8 cellular contexts compared by ENCODE assay signal in genomic region chr6:7615611-7616383, GRCh38. TPM values are rescaled to one million over a fixed set of nuclear protein-coding genes. Genes with fewer than 3 reads are reported as not detected.
A peak's percentile ranks its signal among the peaks of the same experiment; 100 is the strongest.
DNase-seq lines count a peak whose midpoint lies in the region; ATAC-seq, FAIRE-seq and TF ChIP-seq lines count a peak whose summit lies in the region.

No MANE protein-coding gene starts in this region.

- 22% methylated on average over 7 of the region's 7 CpGs for WGBS in GM12878 (ENCODE audit: insufficient coverage, insufficient replicate concordance, low lambda C conversion rate, missing lambda C conversion rate)
- no CpG with 5 or more reads among the region's 7 CpGs for WGBS in iPS DF 6.9 (ENCODE audit: insufficient coverage, insufficient read length)
- 5 to 21% (median 15%) methylated on average over 7 of the region's 7 CpGs for WGBS in small intestine, 3 donors

- CTCF ChIA-PET in GM12878 (lab: Yijun Ruan, JAX): interaction anchor here (0.8 to 5.5 kb wide), 10 partner anchors 9 to 445 kb away, joined by 3 to 92 read pairs (median 3); no protein-coding TSS in a partner anchor

- ATAC-seq in GM12878: peak; percentile 57
- no peak for ATAC-seq in GM19023 (IDR thresholded peaks at IDR 0.05; ENCODE audit: unreplicated experiment)
- ATAC-seq in HG03432 (IDR thresholded peaks at IDR 0.05; ENCODE audit: unreplicated experiment): no peak

- H3K4me2 ChIP-seq in GM12878 (ENCODE audit: control insufficient read depth, insufficient read depth): no peak overlapping the region

- H3K27ac ChIP-seq in GM12878 (ENCODE audit: control insufficient read depth, insufficient read depth) (no peak overlapping the region), iPS DF 6.9 (ENCODE audit: low read length) (no peak overlapping the region), small intestine (ENCODE audit: low read depth in 1 of 2, low read length in 1 of 2) (no peak overlapping the region)

- in situ Hi-C loops in GM12878 (cut with MboI): loop anchor here (10.0 kb wide), 1 partner anchor 891 kb away; no protein-coding TSS in a partner anchor

- TF ChIP-seq POLR2A in GM12878 (IDR thresholded peaks at IDR 0.05; ENCODE audit: low read depth, low read length): no peak

- peak; percentile 41 for DNase-seq in DMS114 treated with DMSO at 0.1 percent for 48 hours (lab: John Stamatoyannopoulos, UW; ENCODE audit: unreplicated experiment)
- peak; percentile 43 for DNase-seq in H7
- DNase-seq in NOMO-1 treated with DMSO at 0.1 percent for 48 hours (lab: John Stamatoyannopoulos, UW; ENCODE audit: unreplicated experiment): peak; percentile 53
- no peak for DNase-seq in GM12878 (ENCODE audit: low read depth, low spot score)
- peak; percentile 39 for DNase-seq in iPS DF 6.9 (ENCODE audit: low read depth, low spot score)
- DNase-seq in small intestine: peak; percentile 71

- BruUV-seq in GM12878 (replicated peaks; lab: Mats Ljungman, UMichigan): no TSS peak

- SMC1A ChIA-PET in GM12878 (lab: Charles Lee; ENCODE audit: uncharacterized antibody, unreplicated experiment): interaction anchor here (0.6 to 9.4 kb wide), 8 partner anchors 11 to 712 kb away, joined by 3 to 84 read pairs (median 3); no protein-coding TSS in a partner anchor

- H2AFZ ChIP-seq in GM12878 (ENCODE audit: control insufficient read depth, low read depth, low read length): no peak overlapping the region

- peak; percentile 72 to 83 (median 75) for TF ChIP-seq CTCF in GM12878 (IDR thresholded peaks at IDR 0.05 in 2 of 3, conservative IDR thresholded peaks at IDR 0.05 in 1 of 3; ENCODE audit: control insufficient read depth in 2 of 3, extremely low read depth in 1 of 3, insufficient read depth in 1 of 3, low read depth in 3 of 3, low read length in 3 of 3)

- H3K79me2 ChIP-seq in GM12878 (ENCODE audit: control insufficient read depth, insufficient read depth, low read length): no peaks in the 10 kb centered on the region

- FAIRE-seq in GM12878 (lab: Jason Lieb, UNC) (no peak), small intestine (lab: Jason Lieb, UNC) (no peak)

- H3K4me1 ChIP-seq in GM12878 (ENCODE audit: control insufficient read depth, insufficient read depth, low read length) (peaks cover 5% of the 10 kb centered on the region; the same call in 1 of the 2 replicates), iPS DF 6.9 (ENCODE audit: control insufficient read depth, insufficient read depth, low read length) (no peaks in the 10 kb centered on the region), small intestine (ENCODE audit: control insufficient read depth in 2 of 2, insufficient read depth in 1 of 2, low read depth in 1 of 2, low read length in 1 of 2) (no peaks in the 10 kb centered on the region)

- H3K9me3 ChIP-seq in GM12878 (replicated peaks; ENCODE audit: control insufficient read depth, insufficient read depth, low read length) (no peaks in the 10 kb centered on the region), iPS DF 6.9 (ENCODE audit: control insufficient read depth, insufficient read depth, low read length) (no peaks in the 10 kb centered on the region), small intestine (ENCODE audit: control insufficient read depth, low read depth) (no peaks in the 10 kb centered on the region)

- POLR2A ChIA-PET in GM12878 (lab: Charles Lee): interaction anchor here (0.7 to 1.2 kb wide), 2 partner anchors 227 to 338 kb away, joined by 4 to 5 read pairs; no protein-coding TSS in a partner anchor

- intact Hi-C loops in GM12878 (cut with micrococcal nuclease; ENCODE audit: unreplicated experiment): loop anchor here (1.0 to 10.0 kb wide), 5 partner anchors 191 to 931 kb away; no protein-coding TSS in a partner anchor

- RAD21 ChIA-PET in GM12878 (lab: Charles Lee; ENCODE audit: unreplicated experiment): interaction anchor here (0.8 to 3.4 kb wide), 5 partner anchors 190 to 939 kb away, joined by 3 to 28 read pairs (median 3); no protein-coding TSS in a partner anchor

- H3K4me3 ChIP-seq in H7 (ENCODE audit: insufficient read depth, low read depth, low read length): no peak overlapping the region
- H3K4me3 ChIP-seq in GM12878: no peak overlapping the region
- no peak overlapping the region for H3K4me3 ChIP-seq in iPS DF 6.9 (ENCODE audit: low read length)
- no peak overlapping the region for H3K4me3 ChIP-seq in small intestine (ENCODE audit: low read depth in 1 of 2, low read length in 2 of 2)

- H3K27me3 ChIP-seq in H7 (ENCODE audit: control insufficient read depth, insufficient read depth, low read length) (no peaks in the 10 kb centered on the region), GM12878 (replicated peaks in 1 of 2; ENCODE audit: control insufficient read depth in 2 of 2, insufficient read depth in 2 of 2, low read length in 1 of 2) (no peaks in the 10 kb centered on the region), iPS DF 6.9 (ENCODE audit: control insufficient read depth, insufficient read depth, low read length) (no peaks in the 10 kb centered on the region), small intestine (ENCODE audit: control insufficient read depth in 2 of 2, insufficient read depth in 2 of 2, low read length in 2 of 2) (no peaks in the 10 kb centered on the region)

- no peaks in the 10 kb centered on the region for H4K20me1 ChIP-seq in GM12878 (ENCODE audit: control insufficient read depth, insufficient read depth)

- peak; percentile 92 for TF ChIP-seq RAD21 in GM12878 (IDR thresholded peaks at IDR 0.05; ENCODE audit: insufficient read depth, low read depth, low read length)

- peaks cover 4% of the 10 kb centered on the region for H3K36me3 ChIP-seq in H7 (replicated peaks; ENCODE audit: control insufficient read depth, insufficient read depth, low read length)
- peaks cover 0 to under 1% of the 10 kb centered on the region in 2 experiments; a peak in 1 of 4 replicates for H3K36me3 ChIP-seq in GM12878 (ENCODE audit: control insufficient read depth in 2 of 2, insufficient read depth in 2 of 2, low read length in 1 of 2)
- no peaks in the 10 kb centered on the region; the same call in 1 of the 2 replicates for H3K36me3 ChIP-seq in iPS DF 6.9 (ENCODE audit: control insufficient read depth, insufficient read depth, low read length)
- peaks cover 0 to 5% of the 10 kb centered on the region in 2 donors for H3K36me3 ChIP-seq in small intestine (ENCODE audit: control insufficient read depth in 2 of 2, insufficient read depth in 2 of 2, low read length in 2 of 2)

- TF ChIP-seq EP300 in GM12878 (IDR thresholded peaks at IDR 0.05; ENCODE audit: borderline replicate concordance in 1 of 2, control insufficient read depth in 1 of 2, low read depth in 2 of 2, low read length in 2 of 2): no peak

- no peak overlapping the region for H3K9ac ChIP-seq in GM12878 (ENCODE audit: control insufficient read depth, insufficient read depth, low read length)

TF ChIP-seq in GM12878, 131 proteins besides CTCF, POLR2A, EP300 and RAD21 (continues in another document):
- TF ChIP-seq BHLHE40 (IDR thresholded peaks at IDR 0.05; ENCODE audit: borderline replicate concordance in 1 of 2, low read depth in 2 of 2, low read length in 1 of 2) (0 out of 4 replicates have a peak, but pooled peaks of 1 of the 2 experiments have one; percentile 12), ZNF592 (IDR thresholded peaks at IDR 0.05) (no peak)

RNA-seq across cellular contexts. Expression of gene SNRNP48, which starts 25.8 kb away (rescaled TPM):
- total RNA-seq in H7 (2014; rRNA removed; shearing (Covaris generic)): 12.2 and 18.9 TPM in 2 replicates
- 56.4 and 56.6 TPM in 2 replicates for total RNA-seq in GM12878 (2013; cell fraction: nucleolus; rRNA removed)
- total RNA-seq in GM12878 (2014; rRNA removed) (8.8 and 11.7 TPM in 2 replicates), GM12878 (2014; rRNA removed; fragmentation: Illumina TruSeq; extraction: Trizol) (12.7 and 12.8 TPM in 2 replicates), GM12878 (2021) (7.6 and 10.5 TPM in 2 replicates)
- polyA plus RNA-seq in GM12878 (2011; ENCODE audit: low read depth): 3.3 TPM
- polyA plus RNA-seq in GM12878 (2011; rRNA removed) (14.4 and 23.2 TPM in 2 replicates), GM12878 (2014; fragmentation: Illumina TruSeq; extraction: Trizol) (14.1 and 19.4 TPM in 2 replicates), GM12878 (2014; fragmentation: Nextera tagmentation; extraction: Ambion mirVana) (1 to 10 TPM; 3.2 to 5.0 TPM), GM12878 (2014; rRNA removed) (7.1 and 9.1 TPM in 2 replicates), GM12878 (2016; fragmentation: Nextera tagmentation; extraction: Ambion mirVana) (1 to 10 TPM; 5.4 to 6.9 TPM), small intestine (1 to 10 TPM; 7.3 to 9.4 (median 7.4) TPM)
- polyA plus RNA-seq in GM12878 (2011; cell fraction: cytosol; rRNA removed): 3.9 and 4.9 TPM in 2 replicates
- 11.5 and 13.9 TPM in 2 replicates for polyA plus RNA-seq in GM12878 (2011; cell fraction: nucleus; rRNA removed)
- polyA plus RNA-seq in GM12878 (2012): 6.1 and 6.9 TPM in 2 replicates
- 5.9 and 6.9 TPM in 2 replicates for polyA minus RNA-seq in GM12878 (2011; rRNA and poly(A)+ RNA removed)
- polyA minus RNA-seq in GM12878 (2011; cell fraction: cytosol; rRNA and poly(A)+ RNA removed): 1.7 and 2.4 TPM in 2 replicates
- 7.6 and 10.7 TPM in 2 replicates for polyA minus RNA-seq in GM12878 (2011; cell fraction: nucleus; rRNA and poly(A)+ RNA removed)
